In genomic region chr12:12399906-12400305, GRCh38 we compare ENCODE assay signal across 22 cellular contexts. TPM values are rescaled to one million over a fixed set of nuclear protein-coding genes. Genes with fewer than 3 reads are reported as not detected.
DNase-seq lines count a peak whose midpoint lies in the region; ATAC-seq and TF ChIP-seq lines count a peak whose summit lies in the region.
"Had no signal": no experiment of that assay in that cellular context is flagged by ENCODE, and none has a peak within 500 bp of the region (broad histone marks: within the 10 kb centered on the region; RNA-seq: fewer than 3 reads in every experiment).

No MANE protein-coding gene starts in this region.

- H3K9me3 ChIP-seq in esophagus muscularis mucosa (no peaks in the 10 kb centered on the region), uterus (no peaks in the 10 kb centered on the region)
- H3K9me3 ChIP-seq: BLaER1, ovary had no signal

- H3K27me3 Mint-ChIP-seq in activated naive CD8-positive, alpha-beta T cell treated with anti-CD3 and anti-CD28 coated beads, Interleukin-2, amount 50 U/mL, for 24 hours: no peaks in the 10 kb centered on the region
- no peaks in the 10 kb centered on the region for H3K27me3 Mint-ChIP-seq in activated naive CD8-positive, alpha-beta T cell treated with anti-CD3 and anti-CD28 coated beads for 36 hours
- no peaks in the 10 kb centered on the region for H3K27me3 Mint-ChIP-seq in nephron (ENCODE audit: low read depth)
- H3K27me3 Mint-ChIP-seq: brain had no signal

- H3K27ac Mint-ChIP-seq in activated naive CD8-positive, alpha-beta T cell treated with anti-CD3 and anti-CD28 coated beads, Interleukin-2, amount 50 U/mL, for 24 hours: peak overlapping the region; percentile 77
- no peak overlapping the region for H3K27ac Mint-ChIP-seq in activated naive CD8-positive, alpha-beta T cell treated with anti-CD3 and anti-CD28 coated beads for 36 hours
- peak overlapping the region; percentile 24 to 87 (median 38) for H3K27ac Mint-ChIP-seq in nephron

- no peak for DNase-seq in activated naive CD8-positive, alpha-beta T cell treated with anti-CD3 and anti-CD28 coated beads, Interleukin-2, amount 50 U/mL, for 24 hours
- DNase-seq in activated naive CD8-positive, alpha-beta T cell treated with anti-CD3 and anti-CD28 coated beads for 36 hours: no peak
- DNase-seq in esophagus muscularis mucosa (ENCODE audit: extremely low spot score) (no peak), uterus (no peak), GDM1 (lab: John Stamatoyannopoulos, UW) (no peak)
- DNase-seq in activated CD8-positive, alpha-beta memory T cell treated with anti-CD3 and anti-CD28 coated beads for 24 hours: no peak
- DNase-seq: activated CD4-positive, alpha-beta T cell treated with anti-CD3 and anti-CD28 coated beads for 1 hour; activated CD8-positive, alpha-beta memory T cell treated with anti-CD3 and anti-CD28 coated beads, Interleukin-2, amount 50 U/mL, for 4 hours; activated naive CD4-positive, alpha-beta T cell; dermis blood vessel endothelial cell; HFFc6; NCI-H1417; NCI-H2171; ovary; T-helper 9 cell had no signal

- H3K27ac ChIP-seq in esophagus muscularis mucosa (replicated peaks in 1 of 4): peak overlapping the region; percentile 36 to 66 (median 49)
- H3K27ac ChIP-seq in uterus: peak overlapping the region; percentile 92 to 98
- H3K27ac ChIP-seq: BLaER1, epithelial cell of prostate had no signal

- peaks cover 44% of the 10 kb centered on the region for H3K4me1 Mint-ChIP-seq in activated naive CD8-positive, alpha-beta T cell treated with anti-CD3 and anti-CD28 coated beads, Interleukin-2, amount 50 U/mL, for 24 hours
- peaks cover 20% of the 10 kb centered on the region for H3K4me1 Mint-ChIP-seq in activated naive CD8-positive, alpha-beta T cell treated with anti-CD3 and anti-CD28 coated beads for 36 hours
- H3K4me1 Mint-ChIP-seq in nephron: peaks cover 32% of the 10 kb centered on the region

- H3K27me3 ChIP-seq in esophagus muscularis mucosa (no peaks in the 10 kb centered on the region), uterus (no peaks in the 10 kb centered on the region)
- H3K27me3 ChIP-seq: BLaER1, ovary had no signal

- peaks cover 4 to 44% (median 34%) of the 10 kb centered on the region in 4 donors for H3K4me1 ChIP-seq in esophagus muscularis mucosa
- H3K4me1 ChIP-seq in uterus: peaks cover 0 to 17% of the 10 kb centered on the region in 2 donors

- TF ChIP-seq POLR2A in esophagus muscularis mucosa (IDR thresholded peaks at IDR 0.05; ENCODE audit: low read depth) (no peak), uterus (IDR thresholded peaks at IDR 0.05) (no peak)

- no peak overlapping the region for H3K4me3 Mint-ChIP-seq in activated naive CD8-positive, alpha-beta T cell treated with anti-CD3 and anti-CD28 coated beads, Interleukin-2, amount 50 U/mL, for 24 hours
- no peak overlapping the region for H3K4me3 Mint-ChIP-seq in activated naive CD8-positive, alpha-beta T cell treated with anti-CD3 and anti-CD28 coated beads for 36 hours
- H3K4me3 Mint-ChIP-seq in nephron: no peak overlapping the region
- H3K4me3 Mint-ChIP-seq: brain, HFFc6 had no signal

- H3K36me3 ChIP-seq in esophagus muscularis mucosa (no peaks in the 10 kb centered on the region), uterus (no peaks in the 10 kb centered on the region)
- H3K36me3 ChIP-seq: BLaER1, ovary had no signal

- peaks cover 9% of the 10 kb centered on the region for H3K9me3 Mint-ChIP-seq in activated naive CD8-positive, alpha-beta T cell treated with anti-CD3 and anti-CD28 coated beads, Interleukin-2, amount 50 U/mL, for 24 hours
- peaks cover 6% of the 10 kb centered on the region for H3K9me3 Mint-ChIP-seq in activated naive CD8-positive, alpha-beta T cell treated with anti-CD3 and anti-CD28 coated beads for 36 hours
- H3K9me3 Mint-ChIP-seq in nephron: no peaks in the 10 kb centered on the region
- H3K9me3 Mint-ChIP-seq: HFFc6 had no signal

- ATAC-seq in activated naive CD8-positive, alpha-beta T cell treated with anti-CD3 and anti-CD28 coated beads, Interleukin-2, amount 50 U/mL, for 24 hours: no peak
- ATAC-seq in GM21717 (IDR thresholded peaks at IDR 0.05; ENCODE audit: unreplicated experiment): no peak
- ATAC-seq: Panc1 had no signal

- H3K4me3 ChIP-seq in esophagus muscularis mucosa: no peak overlapping the region
- H3K4me3 ChIP-seq in uterus: no peak overlapping the region
- H3K4me3 ChIP-seq: BLaER1, lung, ovary had no signal

- TF ChIP-seq CTCF in esophagus muscularis mucosa (IDR thresholded peaks at IDR 0.05): no peak
- no peak for TF ChIP-seq CTCF in nephron (IDR thresholded peaks at IDR 0.05; ENCODE audit: unreplicated experiment in 3 of 3)
- no peak for TF ChIP-seq CTCF in uterus (IDR thresholded peaks at IDR 0.05)

- WGBS in esophagus muscularis mucosa: 89% methylated on average over 3 of the region's 3 CpGs

- intact Hi-C loops in esophagus muscularis mucosa (cut with DNase I) (loop anchor here (5.0 kb wide), 1 partner anchor 162 kb away; the partner anchor contains the start of gene DUSP16), uterus (cut with DNase I; ENCODE audit: low total_unique reads) (no loop called here)

- peaks cover 35% of the 10 kb centered on the region for H3K36me3 Mint-ChIP-seq in activated naive CD8-positive, alpha-beta T cell treated with anti-CD3 and anti-CD28 coated beads, Interleukin-2, amount 50 U/mL, for 24 hours (ENCODE audit: low read depth)
- peaks cover 33% of the 10 kb centered on the region for H3K36me3 Mint-ChIP-seq in activated naive CD8-positive, alpha-beta T cell treated with anti-CD3 and anti-CD28 coated beads for 36 hours
- no peaks in the 10 kb centered on the region for H3K36me3 Mint-ChIP-seq in nephron (ENCODE audit: low read depth)

- TF ChIP-seq EP300 in esophagus muscularis mucosa (IDR thresholded peaks at IDR 0.05): no peak

RNA-seq across cellular contexts. Expression of gene BORCS5, which starts 43.0 kb away (rescaled TPM):
- 10 to 100 TPM; 25.5 to 25.8 TPM for total RNA-seq in activated naive CD8-positive, alpha-beta T cell treated with anti-CD3 and anti-CD28 coated beads for 36 hours
- total RNA-seq in esophagus muscularis mucosa (10 to 100 TPM; 16.5 to 25.0 (median 19.0) TPM), uterus (10 to 100 TPM in 3 of 4 donors, under 1 TPM in 1; 0.51 to 87.1 (median 17.9) TPM)

RNA-seq across cellular contexts. Expression of gene MANSC1, which starts 49.9 kb away (rescaled TPM):
- under 1 TPM; 0.43 to 0.76 TPM for total RNA-seq in activated naive CD8-positive, alpha-beta T cell treated with anti-CD3 and anti-CD28 coated beads for 36 hours
- total RNA-seq in esophagus muscularis mucosa (10 to 100 TPM; 15.9 to 22.9 (median 19.9) TPM), uterus (10 to 100 TPM in 2 of 4 donors, 1 to 10 TPM in 2; 5.1 to 34.4 (median 16.9) TPM)
